19 cellular contexts compared by ENCODE assay signal in the genomic region with DNA sequence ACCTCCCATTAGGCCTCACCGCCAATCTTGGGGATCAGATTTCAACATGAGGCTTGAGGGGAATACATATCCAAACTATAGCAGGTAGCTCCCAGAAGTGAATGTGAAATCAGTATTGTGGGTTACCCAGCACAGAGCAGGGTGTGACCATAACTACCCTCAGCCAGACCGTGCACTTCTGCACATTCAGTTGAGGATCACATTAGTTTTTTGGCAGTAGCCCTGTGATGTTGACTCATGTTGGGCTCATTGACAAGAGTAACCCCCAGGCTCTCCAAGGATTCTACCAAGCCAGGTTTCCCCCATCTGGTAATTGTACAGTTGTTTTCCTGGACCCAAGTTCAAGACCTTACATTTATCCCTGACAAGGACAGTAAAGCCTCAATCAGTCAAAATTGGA. TPM values are rescaled to one million over a fixed set of nuclear protein-coding genes. Genes with fewer than 3 reads are reported as not detected.
DNase-seq lines count a peak whose midpoint lies in the region; ATAC-seq and TF ChIP-seq lines count a peak whose summit lies in the region.
"Had no signal": no experiment of that assay in that cellular context is flagged by ENCODE, and none has a peak within 500 bp of the region (broad histone marks: within the 10 kb centered on the region; RNA-seq: fewer than 3 reads in every experiment).

No MANE protein-coding gene starts in this region.

- H3K27ac ChIP-seq in spleen, result no peak overlapping the region
- H3K27ac ChIP-seq: KMS-11, tibial nerve, VCaP had no signal

- ATAC-seq in GM18498 (IDR thresholded peaks at IDR 0.05; ENCODE audit: unreplicated experiment), result no peak
- ATAC-seq: activated naive CD8-positive, alpha-beta T cell treated with anti-CD3 and anti-CD28 coated beads, Interleukin-2, amount 50 U/mL, for 24 hours; HCT116; stimulated activated effector memory CD8-positive, alpha-beta T cell treated with anti-CD3 and anti-CD28 coated beads, Interleukin-12 subunit alpha, Interleukin-12 subunit beta, amount 100 ng/mL, for 72 hours had no signal

- peaks cover 0 to 4% (median 0%) of the 10 kb centered on the region in 6 donors for H3K4me1 ChIP-seq in spleen
- H3K4me1 ChIP-seq: BE2C had no signal

- TF ChIP-seq CTCF in spleen (IDR thresholded peaks at IDR 0.05 in 8 of 11, conservative IDR thresholded peaks at IDR 0.05 in 3 of 11), result no peak

- H3K4me3 ChIP-seq in MG63 (no peak overlapping the region), spleen (no peak overlapping the region)
- H3K4me3 ChIP-seq: tibial nerve had no signal

- WGBS in spleen, 5 donors, result 88 to 98% (median 92%) methylated on average over 2 of the region's 2 CpGs

- intact Hi-C loops in spleen (cut with DNase I; ENCODE audit: low total_unique reads), result no loop called here

- H3K36me3 ChIP-seq in MG63 (no peaks in the 10 kb centered on the region), spleen (no peaks in the 10 kb centered on the region)
- H3K36me3 ChIP-seq: BE2C, tibial nerve had no signal

- DNase-seq in EH (ENCODE audit: low read depth) (peak; percentile 47), MG63 (peak; percentile 79), dedifferentiated amniotic fluid mesenchymal stem cell (ENCODE audit: extremely low spot score) (peak; percentile 35), myocyte (ENCODE audit: low read depth) (peak; percentile 75), T1000 (lab: John Stamatoyannopoulos, UW) (no peak), putamen (ENCODE audit: low spot score) (no peak), spleen (no peak)
- DNase-seq: activated naive CD8-positive, alpha-beta T cell treated with anti-CD3 and anti-CD28 coated beads, Interleukin-2, amount 50 U/mL, for 24 hours; BE2C; NCI-H1417 treated with DMSO at 0.1 percent for 48 hours; NCI-H2171 treated with DMSO at 0.1 percent for 48 hours; T-helper 1 cell had no signal

- TF ChIP-seq POLR2A in spleen (IDR thresholded peaks at IDR 0.05), result no peak

- H3K27me3 ChIP-seq in MG63 (no peaks in the 10 kb centered on the region), spleen (replicated peaks in 1 of 7) (no peaks in the 10 kb centered on the region)
- H3K27me3 ChIP-seq: BE2C, tibial nerve had no signal

- H3K9me3 ChIP-seq in MG63 (no peaks in the 10 kb centered on the region), spleen (no peaks in the 10 kb centered on the region)
- H3K9me3 ChIP-seq: BE2C, tibial nerve had no signal

RNA-seq across cellular contexts. Expression of a gene that starts 11.7 kb away (rescaled TPM):
- 238 and 337 TPM in 2 replicates for total RNA-seq in MG63 (2014; rRNA removed; shearing (Covaris generic); ENCODE audit: low replicate concordance)
- 4.0 and 5.7 TPM in 2 replicates for total RNA-seq in myocyte
- polyA plus RNA-seq in myocyte (2012), result 35.5 TPM
- 1 to 10 TPM in 3 of 7 donors, under 1 TPM in 4; 0.40 to 3.3 (median 0.93) TPM for total RNA-seq in spleen
- polyA plus RNA-seq in spleen, result under 1 TPM; 0.15 to 0.64 (median 0.20) TPM

RNA-seq across cellular contexts. Expression of a gene that starts 14.6 kb away (rescaled TPM):
- total RNA-seq in MG63 (2014; rRNA removed; shearing (Covaris generic); ENCODE audit: low replicate concordance), result 1.0 and 1.6 TPM in 2 replicates
- total RNA-seq in myocyte (not detected in 2 replicates), spleen (1 to 10 TPM in 1 of 7 donors, under 1 TPM in 1, not detected in 5; 0.84 to 1.5 TPM)
- polyA plus RNA-seq in myocyte (2012), result not detected
- polyA plus RNA-seq in spleen, result under 1 TPM; 0.13 to 0.28 (median 0.21) TPM
- total RNA-seq: glomerular endothelial cell had no signal

Comparison
In these comparisons a context has a peak if more than half of its experiments do, and no peak if none do; other contexts are left out.
1. DNase-seq: peak in EH (single experiment), MG63 (single experiment), dedifferentiated amniotic fluid mesenchymal stem cell (single experiment) and myocyte (single experiment); none in T1000 (single experiment), putamen (single experiment) and spleen (single experiment).
2. RNA of a gene that starts 11.7 kb away (total RNA-seq): 238 to 337 TPM in MG63; 4.0 to 5.7 TPM in myocyte and 0.40 to 3.3 TPM in spleen; every median in the first group is over 10 times any median in the second.